In genomic region chr2:11715987-11716652, GRCh38 we compare ENCODE assay signal across 26 cellular contexts. TPM values are rescaled to one million over a fixed set of nuclear protein-coding genes. Genes with fewer than 3 reads are reported as not detected.
A peak's percentile ranks its signal among the peaks of the same experiment; 100 is the strongest.
DNase-seq lines count a peak whose midpoint lies in the region; ATAC-seq, FAIRE-seq and TF ChIP-seq lines count a peak whose summit lies in the region.
"Had no signal": no experiment of that assay in that cellular context is flagged by ENCODE, and none has a peak within 500 bp of the region (broad histone marks: within the 10 kb centered on the region; RNA-seq: fewer than 3 reads in every experiment).

No MANE protein-coding gene starts in this region.

- no peak overlapping the region for H3K23ac ChIP-seq in H1 (ENCODE audit: insufficient read length)

- no peak overlapping the region for H3K4me2 ChIP-seq in H1 (ENCODE audit: insufficient read depth in 1 of 2, low read depth in 2 of 2, low read length in 2 of 2)
- H3K4me2 ChIP-seq: PC-9 had no signal

- no peaks in the 10 kb centered on the region for H3K79me2 ChIP-seq in H1 (ENCODE audit: control insufficient read depth in 1 of 2, insufficient read depth in 2 of 2, low read length in 2 of 2)

- H2BK15ac ChIP-seq in H1 (ENCODE audit: low read length) = no peak overlapping the region

- H4K20me1 ChIP-seq in H1 (replicated peaks in 1 of 2; ENCODE audit: control insufficient read depth in 1 of 2, insufficient read depth in 2 of 2, low read length in 2 of 2) = no peaks in the 10 kb centered on the region

- H3K9me3 ChIP-seq in H1 (ENCODE audit: insufficient read depth in 2 of 2, low read depth in 1 of 2, low read length in 1 of 2) = no peaks in the 10 kb centered on the region
- H3K9me3 ChIP-seq: SJSA1 had no signal

- no peak overlapping the region for H3K9ac ChIP-seq in H1 (replicated peaks in 1 of 4; ENCODE audit: extremely low read depth in 1 of 4, low read depth in 3 of 4, low read length in 3 of 4)

- no peak overlapping the region for H3K4me3 Mint-ChIP-seq in nephron
- no peak overlapping the region for H3K4me3 Mint-ChIP-seq in activated T-helper 2 cell treated with anti-CD3 and anti-CD28 coated beads, Interferon-gamma antibody, Interleukin-2, Interleukin-4, amounts not matched to agents 10 μg/mL and 5 μg/mL and 100 μg/mL, durations not matched to agents 14 hours and 24 hours and 36 hours (ENCODE audit: low read depth)
- no peak overlapping the region for H3K4me3 Mint-ChIP-seq in T-helper 2 cell treated with Interferon-gamma antibody and Interleukin-4, amounts not matched to agents 5 μg/mL and 100 μg/mL, for 36 hours
- no peak overlapping the region for H3K4me3 Mint-ChIP-seq in activated CD4-positive, alpha-beta T cell treated with anti-CD3 and anti-CD28 coated beads, Interleukin-2, amount 10 ng/mL, durations not matched to agents 24 days and 14 days

- H2BK120ac ChIP-seq in H1 (replicated peaks; ENCODE audit: low read depth, low read length) = no peak overlapping the region

- no peak for TF ChIP-seq POLR2A in H1 (IDR thresholded peaks at IDR 0.05; ENCODE audit: control extremely low read depth in 1 of 2, low read depth in 2 of 2, low read length in 2 of 2)

- H3K36me3 ChIP-seq in H1 (ENCODE audit: control insufficient read depth in 2 of 4, insufficient read depth in 4 of 4, low read length in 3 of 4) = no peaks in the 10 kb centered on the region
- H3K36me3 ChIP-seq: SJSA1 had no signal

- H3K27ac Mint-ChIP-seq in nephron = peak overlapping the region in 2 of 3 experiments; percentile 54 to 55
- no peak overlapping the region for H3K27ac Mint-ChIP-seq in activated T-helper 2 cell treated with anti-CD3 and anti-CD28 coated beads, Interferon-gamma antibody, Interleukin-2, Interleukin-4, amounts not matched to agents 10 μg/mL and 5 μg/mL and 100 μg/mL, durations not matched to agents 14 hours and 24 hours and 36 hours
- H3K27ac Mint-ChIP-seq in T-helper 2 cell treated with Interferon-gamma antibody and Interleukin-4, amounts not matched to agents 5 μg/mL and 100 μg/mL, for 36 hours = no peak overlapping the region
- H3K27ac Mint-ChIP-seq in activated CD4-positive, alpha-beta T cell treated with anti-CD3 and anti-CD28 coated beads, Interleukin-2, amount 10 ng/mL, durations not matched to agents 24 days and 14 days = no peak overlapping the region
- H3K27ac Mint-ChIP-seq: IgD-negative memory B cell had no signal

- H3K79me1 ChIP-seq in H1 (ENCODE audit: low read depth, low read length) = no peaks in the 10 kb centered on the region

- DNase-seq in Right ventricle myocardium inferior (ENCODE audit: missing footprints) = no peak
- DNase-seq in Right ventricle myocardium superior = no peak
- DNase-seq in H1 (ENCODE audit: low read depth in 1 of 2, low spot score in 2 of 2) = no peak
- no peak for DNase-seq in activated T-helper 2 cell treated with anti-CD3 and anti-CD28 coated beads, Interferon-gamma antibody, Interleukin-2, Interleukin-4, amounts not matched to agents 10 μg/mL and 5 μg/mL and 100 μg/mL, durations not matched to agents 14 hours and 24 hours and 36 hours (ENCODE audit: low spot score)
- no peak for DNase-seq in T-helper 2 cell treated with Interferon-gamma antibody and Interleukin-4, amounts not matched to agents 5 μg/mL and 100 μg/mL, for 36 hours (ENCODE audit: low spot score)
- no peak for DNase-seq in G401 (ENCODE audit: low spot score)
- DNase-seq in activated CD4-positive, alpha-beta T cell treated with anti-CD3 and anti-CD28 coated beads, Interleukin-2, amount 10 ng/mL, durations not matched to agents 24 days and 14 days = no peak
- DNase-seq: 8988T, Kasumi-1, MM.1S, NCI-H1092, NCI-H1436 treated with DMSO at 0.1 percent for 48 hours, NCI-H2029, NCI-H526 had no signal

- no peaks in the 10 kb centered on the region for H3K4me1 ChIP-seq in H1 (replicated peaks in 1 of 4; ENCODE audit: control insufficient read depth in 3 of 4, insufficient read depth in 4 of 4, low read length in 3 of 4)

- no peak overlapping the region for H3K18ac ChIP-seq in H1 (ENCODE audit: extremely low read depth, low read length)

- no peak overlapping the region for H2BK5ac ChIP-seq in H1 (ENCODE audit: low read depth, low read length)

- H3K56ac ChIP-seq in H1 (replicated peaks; ENCODE audit: insufficient read length, low read depth, low read length) = no peak overlapping the region

- CTCF ChIA-PET in H1 (lab: Charles Lee; ENCODE audit: partially characterized antibody) = interaction anchor here (0.8 to 1.8 kb wide), 5 partner anchors 18 to 69 kb away, joined by 3 to 9 read pairs (median 5); no protein-coding TSS in a partner anchor

- no peak overlapping the region for H3K4ac ChIP-seq in H1 (replicated peaks; ENCODE audit: insufficient read length, low read depth, low read length)

- H4K5ac ChIP-seq in H1 (ENCODE audit: insufficient read length, low read depth, low read length) = no peak overlapping the region

- no peak overlapping the region for H3K27ac ChIP-seq in H1 (ENCODE audit: low read depth, low read length)
- H3K27ac ChIP-seq: C4-2B, HL-60, PC-9, RWPE1, SJSA1 had no signal

- H4K91ac ChIP-seq in H1 (replicated peaks; ENCODE audit: insufficient read length, low read length) = no peak overlapping the region

- H3K14ac ChIP-seq in H1 (ENCODE audit: insufficient read length) = no peak overlapping the region

- H3K36me3 Mint-ChIP-seq in nephron (ENCODE audit: low read depth) = no peaks in the 10 kb centered on the region
- no peaks in the 10 kb centered on the region for H3K36me3 Mint-ChIP-seq in activated T-helper 2 cell treated with anti-CD3 and anti-CD28 coated beads, Interferon-gamma antibody, Interleukin-2, Interleukin-4, amounts not matched to agents 10 μg/mL and 5 μg/mL and 100 μg/mL, durations not matched to agents 14 hours and 24 hours and 36 hours (ENCODE audit: low read depth)
- H3K36me3 Mint-ChIP-seq in T-helper 2 cell treated with Interferon-gamma antibody and Interleukin-4, amounts not matched to agents 5 μg/mL and 100 μg/mL, for 36 hours (ENCODE audit: low read depth) = no peaks in the 10 kb centered on the region
- no peaks in the 10 kb centered on the region for H3K36me3 Mint-ChIP-seq in activated CD4-positive, alpha-beta T cell treated with anti-CD3 and anti-CD28 coated beads, Interleukin-2, amount 10 ng/mL, durations not matched to agents 24 days and 14 days (ENCODE audit: low read depth)
- H3K36me3 Mint-ChIP-seq: IgD-negative memory B cell had no signal

- peak overlapping the region; percentile 20; the same call in 1 of the 2 replicates for H4K8ac ChIP-seq in H1 (ENCODE audit: extremely low read depth, insufficient read depth, low read length)

- POLR2A ChIA-PET in H1 (lab: Charles Lee; ENCODE audit: partially characterized antibody) = interaction anchor here (1.1 kb wide), 1 partner anchor 16 kb away, joined by 3 read pairs; no protein-coding TSS in a partner anchor

- H2AFZ ChIP-seq in H1 (ENCODE audit: low read length) = no peak overlapping the region
- H2AFZ ChIP-seq: PC-9 had no signal

- H2AK5ac ChIP-seq in H1 (ENCODE audit: low read depth, low read length) = no peak overlapping the region

- H2BK20ac ChIP-seq in H1 (ENCODE audit: low read length) = no peak overlapping the region

- intact Hi-C loops in Right ventricle myocardium inferior (cut with DNase I) = no loop called here
- intact Hi-C loops in Right ventricle myocardium superior (cut with DNase I) = no loop called here
- intact Hi-C loops in activated T-helper 2 cell treated with anti-CD3 and anti-CD28 coated beads, Interferon-gamma antibody, Interleukin-2, Interleukin-4, amounts not matched to agents 10 μg/mL and 5 μg/mL and 100 μg/mL, durations not matched to agents 14 hours and 24 hours and 36 hours (cut with micrococcal nuclease) = no loop called here
- intact Hi-C loops in activated CD4-positive, alpha-beta T cell treated with anti-CD3 and anti-CD28 coated beads, Interleukin-2, amount 10 ng/mL, durations not matched to agents 24 days and 14 days (cut with micrococcal nuclease) = no loop called here

- no peak for FAIRE-seq in H1 (lab: Jason Lieb, UNC)
- FAIRE-seq: D721Med, GM12892, GM18507 had no signal

- H3K23me2 ChIP-seq in H1 (ENCODE audit: low read depth, low read length) = no peaks in the 10 kb centered on the region

- TF ChIP-seq CTCF in H1 (IDR thresholded peaks at IDR 0.05; ENCODE audit: control extremely low read depth in 1 of 3, insufficient read depth in 1 of 3, low read depth in 1 of 3, low read length in 3 of 3) = no peak
- TF ChIP-seq CTCF in nephron (IDR thresholded peaks at IDR 0.05; ENCODE audit: unreplicated experiment in 3 of 3) = no peak

- TF ChIP-seq EP300 in H1 (IDR thresholded peaks at IDR 0.05; ENCODE audit: borderline replicate concordance in 1 of 2, low read depth in 2 of 2, low read length in 2 of 2) = no peak

- 86% methylated on average over 11 of the region's 12 CpGs; no CpG with 5 or more reads in 1 of the 2 experiments for WGBS in H1 (ENCODE audit: extremely low coverage in 1 of 2, insufficient coverage in 1 of 2, insufficient read length in 1 of 2, insufficient replicate concordance in 2 of 2, low coverage in 1 of 2, low lambda C conversion rate in 2 of 2, missing lambda C conversion rate in 1 of 2), 2 experiments

- no peak overlapping the region for H2BK12ac ChIP-seq in H1 (ENCODE audit: low read depth, low read length)

- no peak overlapping the region for H3K4me3 ChIP-seq in H1 (ENCODE audit: extremely low read depth in 1 of 4, insufficient read depth in 2 of 4, low read depth in 3 of 4, low read length in 4 of 4)
- H3K4me3 ChIP-seq: PC-9, SJSA1 had no signal

- TF ChIP-seq RAD21 in H1 (IDR thresholded peaks at IDR 0.05 in 1 of 2, conservative IDR thresholded peaks at IDR 0.05 in 1 of 2; ENCODE audit: low read depth in 2 of 2, low read length in 2 of 2) = no peak

- in situ Hi-C loops in G401 (cut with HindIII; ENCODE audit: low sequenced_read_pairs) = no loop called here

- H3K4me1 Mint-ChIP-seq in nephron = peaks cover 21% of the 10 kb centered on the region
- peaks cover 10% of the 10 kb centered on the region for H3K4me1 Mint-ChIP-seq in activated T-helper 2 cell treated with anti-CD3 and anti-CD28 coated beads, Interferon-gamma antibody, Interleukin-2, Interleukin-4, amounts not matched to agents 10 μg/mL and 5 μg/mL and 100 μg/mL, durations not matched to agents 14 hours and 24 hours and 36 hours (ENCODE audit: low read depth)
- peaks cover 9% of the 10 kb centered on the region for H3K4me1 Mint-ChIP-seq in T-helper 2 cell treated with Interferon-gamma antibody and Interleukin-4, amounts not matched to agents 5 μg/mL and 100 μg/mL, for 36 hours (ENCODE audit: low read depth)
- peaks cover 6% of the 10 kb centered on the region for H3K4me1 Mint-ChIP-seq in activated CD4-positive, alpha-beta T cell treated with anti-CD3 and anti-CD28 coated beads, Interleukin-2, amount 10 ng/mL, durations not matched to agents 24 days and 14 days

- H3K9me3 Mint-ChIP-seq in nephron = no peaks in the 10 kb centered on the region
- H3K9me3 Mint-ChIP-seq in activated T-helper 2 cell treated with anti-CD3 and anti-CD28 coated beads, Interferon-gamma antibody, Interleukin-2, Interleukin-4, amounts not matched to agents 10 μg/mL and 5 μg/mL and 100 μg/mL, durations not matched to agents 14 hours and 24 hours and 36 hours = no peaks in the 10 kb centered on the region
- no peaks in the 10 kb centered on the region for H3K9me3 Mint-ChIP-seq in T-helper 2 cell treated with Interferon-gamma antibody and Interleukin-4, amounts not matched to agents 5 μg/mL and 100 μg/mL, for 36 hours
- H3K9me3 Mint-ChIP-seq in activated CD4-positive, alpha-beta T cell treated with anti-CD3 and anti-CD28 coated beads, Interleukin-2, amount 10 ng/mL, durations not matched to agents 24 days and 14 days = no peaks in the 10 kb centered on the region
- H3K9me3 Mint-ChIP-seq: IgD-negative memory B cell had no signal

- peaks cover 13% of the 10 kb centered on the region for H3K27me3 Mint-ChIP-seq in nephron (ENCODE audit: low read depth)
- H3K27me3 Mint-ChIP-seq in activated T-helper 2 cell treated with anti-CD3 and anti-CD28 coated beads, Interferon-gamma antibody, Interleukin-2, Interleukin-4, amounts not matched to agents 10 μg/mL and 5 μg/mL and 100 μg/mL, durations not matched to agents 14 hours and 24 hours and 36 hours (ENCODE audit: low read depth) = peaks cover 40% of the 10 kb centered on the region
- peaks cover 51% of the 10 kb centered on the region for H3K27me3 Mint-ChIP-seq in T-helper 2 cell treated with Interferon-gamma antibody and Interleukin-4, amounts not matched to agents 5 μg/mL and 100 μg/mL, for 36 hours (ENCODE audit: low read depth)
- peaks cover 41% of the 10 kb centered on the region for H3K27me3 Mint-ChIP-seq in activated CD4-positive, alpha-beta T cell treated with anti-CD3 and anti-CD28 coated beads, Interleukin-2, amount 10 ng/mL, durations not matched to agents 24 days and 14 days

- H3K27me3 ChIP-seq in H1 (replicated peaks in 1 of 4; ENCODE audit: control insufficient read depth in 3 of 4, extremely low read depth in 1 of 4, insufficient read depth in 3 of 4, low read length in 3 of 4) = no peaks in the 10 kb centered on the region
- H3K27me3 ChIP-seq: SJSA1 had no signal

- ATAC-seq in Right ventricle myocardium inferior (peak; percentile 12), Right ventricle myocardium superior (ENCODE audit: poor library complexity) (no peak)

RNA-seq across cellular contexts. Expression of gene LPIN1, which starts 30.3 kb away (rescaled TPM):
- total RNA-seq in Right ventricle myocardium inferior (64.6 TPM), Right ventricle myocardium superior (62.4 TPM)
- 9.8 and 11.3 TPM in 2 replicates for total RNA-seq in H1 (2021; fragmentation: NEBNext Ultra II Directional; extraction: Animal tissue kit (Norgen Biotek cat#: 25700))
- 4.3 and 4.7 TPM in 2 replicates for polyA plus RNA-seq in H1 (2011; rRNA removed)
- polyA plus RNA-seq in H1 (2011; cell fraction: cytosol; rRNA removed) = 7.7 TPM
- 12.7 TPM for polyA plus RNA-seq in H1 (2011; cell fraction: nucleus; rRNA removed)
- 3.9 to 5.4 TPM (median 4.5 TPM) in 4 replicates for polyA plus RNA-seq in H1 (2012, experiment 1 of 2)
- polyA plus RNA-seq in H1 (2012, experiment 2 of 2) = 0.63 TPM
- polyA plus RNA-seq in H1 (2013, experiment 1 of 2) = 8.9 TPM
- polyA plus RNA-seq in H1 (2013, experiment 2 of 2) = 9.3 TPM
- polyA minus RNA-seq in H1 (2011; rRNA and poly(A)+ RNA removed) = 9.1 and 42.2 TPM in 2 replicates
- 4.9 TPM for polyA minus RNA-seq in H1 (2011; cell fraction: cytosol; rRNA and poly(A)+ RNA removed)
- 12.4 TPM for polyA minus RNA-seq in H1 (2011; cell fraction: nucleus; rRNA and poly(A)+ RNA removed)
- 42.9 and 48.8 TPM in 2 replicates for total RNA-seq in activated T-helper 2 cell treated with anti-CD3 and anti-CD28 coated beads, Interferon-gamma antibody, Interleukin-2, Interleukin-4, amounts not matched to agents 10 μg/mL and 5 μg/mL and 100 μg/mL, durations not matched to agents 14 hours and 24 hours and 36 hours
- total RNA-seq in G401 (2014; rRNA removed; shearing (Covaris generic)) = 12.7 and 30.4 TPM in 2 replicates
- total RNA-seq in activated CD4-positive, alpha-beta T cell treated with anti-CD3 and anti-CD28 coated beads, Interleukin-2, amount 10 ng/mL, durations not matched to agents 24 days and 14 days = 46.3 and 52.3 TPM in 2 replicates

RNA-seq across cellular contexts. Expression of gene NTSR2, which starts 46.1 kb away (rescaled TPM):
- total RNA-seq in Right ventricle myocardium inferior = not detected
- 0.19 TPM for total RNA-seq in Right ventricle myocardium superior
- not detected in 2 replicates for total RNA-seq in H1 (2021; fragmentation: NEBNext Ultra II Directional; extraction: Animal tissue kit (Norgen Biotek cat#: 25700))
- 0.05 and 0.09 TPM in 2 replicates for polyA plus RNA-seq in H1 (2011; rRNA removed)
- polyA plus RNA-seq in H1 (2011; cell fraction: cytosol; rRNA removed) = not detected
- polyA plus RNA-seq in H1 (2011; cell fraction: nucleus; rRNA removed) = 0.07 TPM
- polyA plus RNA-seq in H1 (2012, experiment 1 of 2) = 0.10 TPM in 1 of 4 replicates, not detected in the others
- not detected for polyA plus RNA-seq in H1 (2012, experiment 2 of 2)
- 0.14 TPM for polyA plus RNA-seq in H1 (2013, experiment 1 of 2)
- 0.13 TPM for polyA plus RNA-seq in H1 (2013, experiment 2 of 2)
- not detected in 2 replicates for polyA minus RNA-seq in H1 (2011; rRNA and poly(A)+ RNA removed)
- not detected for polyA minus RNA-seq in H1 (2011; cell fraction: cytosol; rRNA and poly(A)+ RNA removed)
- polyA minus RNA-seq in H1 (2011; cell fraction: nucleus; rRNA and poly(A)+ RNA removed) = not detected
- total RNA-seq in activated T-helper 2 cell treated with anti-CD3 and anti-CD28 coated beads, Interferon-gamma antibody, Interleukin-2, Interleukin-4, amounts not matched to agents 10 μg/mL and 5 μg/mL and 100 μg/mL, durations not matched to agents 14 hours and 24 hours and 36 hours = not detected in 2 replicates
- not detected in 2 replicates for total RNA-seq in G401 (2014; rRNA removed; shearing (Covaris generic))
- total RNA-seq in activated CD4-positive, alpha-beta T cell treated with anti-CD3 and anti-CD28 coated beads, Interleukin-2, amount 10 ng/mL, durations not matched to agents 24 days and 14 days = not detected in 2 replicates
- total RNA-seq: H4, HT1080, PC-9, SJSA1 had no signal
- polyA plus RNA-seq: IgD-negative memory B cell had no signal

Comparison
In these comparisons a context has a peak if more than half of its experiments do, and no peak if none do; other contexts are left out.
1. H3K27ac Mint-ChIP-seq: peak in nephron (2 of 3); none in activated T-helper 2 cell treated with anti-CD3 and anti-CD28 coated beads, Interferon-gamma antibody, Interleukin-2, Interleukin-4, amounts not matched to agents 10 μg/mL and 5 μg/mL and 100 μg/mL, durations not matched to agents 14 hours and 24 hours and 36 hours (single experiment), T-helper 2 cell treated with Interferon-gamma antibody and Interleukin-4, amounts not matched to agents 5 μg/mL and 100 μg/mL, for 36 hours (single experiment) and activated CD4-positive, alpha-beta T cell treated with anti-CD3 and anti-CD28 coated beads, Interleukin-2, amount 10 ng/mL, durations not matched to agents 24 days and 14 days (single experiment).